In genomic region chr19:48698046-48698445, GRCh38 we compare ENCODE assay signal across 14 cellular contexts. TPM values are rescaled to one million over a fixed set of nuclear protein-coding genes. Genes with fewer than 3 reads are reported as not detected.
DNase-seq lines count a peak whose midpoint lies in the region; ATAC-seq and TF ChIP-seq lines count a peak whose summit lies in the region.
"Had no signal": no experiment of that assay in that cellular context is flagged by ENCODE, and none has a peak within 500 bp of the region (broad histone marks: within the 10 kb centered on the region; RNA-seq: fewer than 3 reads in every experiment).

No MANE protein-coding gene starts in this region.

- H3K36me3 ChIP-seq in tibial nerve: peaks cover 0 to 22% (median 0%) of the 10 kb centered on the region in 3 donors

- TF ChIP-seq POLR2A in tibial nerve (IDR thresholded peaks at IDR 0.05): no peak

- H3K27ac Mint-ChIP-seq in osteocyte (ENCODE audit: unreplicated experiment): no peak overlapping the region
- H3K27ac Mint-ChIP-seq: stimulated activated naive CD8-positive, alpha-beta T cell treated with anti-CD3 and anti-CD28 coated beads, Interleukin-15, Interleukin-2, amounts not matched to agents 100 ng/mL and 50 ng/mL, for 24 hours had no signal

- TF ChIP-seq CTCF in cardiac fibroblast (IDR thresholded peaks at IDR 0.05; ENCODE audit: low read depth, low read length) (no peak), osteocyte (IDR thresholded peaks at IDR 0.05) (no peak), tibial nerve (IDR thresholded peaks at IDR 0.05) (no peak)

- peaks cover 13% of the 10 kb centered on the region for H3K4me1 Mint-ChIP-seq in osteocyte (ENCODE audit: unreplicated experiment)

- no peak for ATAC-seq in GM21786 (IDR thresholded peaks at IDR 0.05; ENCODE audit: unreplicated experiment)

- no peaks in the 10 kb centered on the region for H3K9me3 ChIP-seq in tibial nerve

- no peaks in the 10 kb centered on the region for H3K9me3 Mint-ChIP-seq in osteocyte (ENCODE audit: unreplicated experiment)
- H3K9me3 Mint-ChIP-seq: stimulated activated naive CD8-positive, alpha-beta T cell treated with anti-CD3 and anti-CD28 coated beads, Interleukin-15, Interleukin-2, amounts not matched to agents 100 ng/mL and 50 ng/mL, for 24 hours had no signal

- 51 to 56% methylated on average over 4 of the region's 4 CpGs for WGBS in tibial nerve, 2 donors

- H3K27me3 Mint-ChIP-seq in osteocyte (ENCODE audit: unreplicated experiment): peaks cover 7% of the 10 kb centered on the region

- H3K4me3 ChIP-seq in cardiac fibroblast (replicated peaks in 1 of 2; ENCODE audit: low read depth in 2 of 2, low read length in 2 of 2) (no peak overlapping the region), tibial nerve (no peak overlapping the region)
- H3K4me3 ChIP-seq: dorsolateral prefrontal cortex had no signal

- peaks cover 2% of the 10 kb centered on the region for H3K36me3 Mint-ChIP-seq in osteocyte (ENCODE audit: unreplicated experiment)

- TF ChIP-seq EP300 in tibial nerve (IDR thresholded peaks at IDR 0.05): no peak

- peaks cover 0 to 21% of the 10 kb centered on the region in 2 donors for H3K27me3 ChIP-seq in tibial nerve

- H3K4me1 ChIP-seq in tibial nerve: peaks cover 0 to 12% (median 2%) of the 10 kb centered on the region in 4 donors

- DNase-seq in EL (peak; percentile 82), NCI-H2029 treated with DMSO at 0.1 percent for 48 hours (lab: John Stamatoyannopoulos, UW) (peak; percentile 5), cardiac fibroblast (ENCODE audit: low read depth in 2 of 2) (peak; percentile 82 to 84), mucosa of gallbladder (ENCODE audit: low spot score) (peak; percentile 69), osteocyte (ENCODE audit: extremely low spot score, unreplicated experiment) (no peak), tibial nerve (ENCODE audit: low spot score in 2 of 2) (no peak), hippocampal formation (lab: John Stamatoyannopoulos, UW) (no peak)
- DNase-seq: activated T-cell treated with anti-CD3 and anti-CD28 coated beads for 4 hours, dorsolateral prefrontal cortex, NCI-H1048, SHP77 had no signal

- no peak overlapping the region for H3K4me3 Mint-ChIP-seq in osteocyte (ENCODE audit: unreplicated experiment)
- H3K4me3 Mint-ChIP-seq: stimulated activated naive CD8-positive, alpha-beta T cell treated with anti-CD3 and anti-CD28 coated beads, Interleukin-15, Interleukin-2, amounts not matched to agents 100 ng/mL and 50 ng/mL, for 24 hours had no signal

- no peak overlapping the region for H3K27ac ChIP-seq in tibial nerve

RNA-seq across cellular contexts. Expression of gene FUT2, which starts 2.3 kb away (rescaled TPM):
- total RNA-seq in mucosa of gallbladder: 78.1 TPM
- total RNA-seq in osteocyte: not detected in 2 replicates
- under 1 TPM in 1 of 4 donors, not detected in 3; 0.44 TPM for total RNA-seq in tibial nerve

RNA-seq across cellular contexts. Expression of gene MAMSTR, which starts 21.5 kb away (rescaled TPM):
- total RNA-seq in mucosa of gallbladder (1.6 TPM), osteocyte (1.3 and 1.8 TPM in 2 replicates), tibial nerve (1 to 10 TPM; 2.7 to 7.2 (median 5.9) TPM)

RNA-seq across cellular contexts. Expression of gene NTN5, which starts 25.2 kb away (rescaled TPM):
- total RNA-seq in mucosa of gallbladder (0.46 TPM), osteocyte (1.3 and 1.7 TPM in 2 replicates), tibial nerve (1 to 10 TPM in 3 of 4 donors, under 1 TPM in 1; 0.78 to 6.9 (median 2.2) TPM)
- total RNA-seq: kidney epithelial cell had no signal

RNA-seq across cellular contexts. Expression of gene RASIP1, which starts 42.4 kb away (rescaled TPM):
- total RNA-seq in mucosa of gallbladder (13.1 TPM), osteocyte (0.43 and 0.57 TPM in 2 replicates), tibial nerve (10 to 100 TPM; 12.3 to 23.3 (median 19.8) TPM)

RNA-seq across cellular contexts. Expression of gene IZUMO1, which starts 48.7 kb away (rescaled TPM):
- 0.20 TPM for total RNA-seq in mucosa of gallbladder
- total RNA-seq in osteocyte: not detected in 2 replicates
- under 1 TPM in 2 of 4 donors, not detected in 2; 0.21 to 0.30 TPM for total RNA-seq in tibial nerve

Comparison
In these comparisons a context has a peak if more than half of its experiments do, and no peak if none do; other contexts are left out.
1. DNase-seq: peak in EL (single experiment), NCI-H2029 treated with DMSO at 0.1 percent for 48 hours (single experiment), cardiac fibroblast (2 of 2) and mucosa of gallbladder (single experiment); none in osteocyte (single experiment), tibial nerve (0 of 2) and hippocampal formation (0 of 2).
2. RNA of gene FUT2, which starts 2.3 kb away (total RNA-seq): 78.1 TPM in mucosa of gallbladder (single experiment); 0.44 TPM in tibial nerve and not detected in osteocyte; every median in the first group is over 10 times any median in the second.